2 cellular contexts compared by ENCODE assay signal in the genomic region with DNA sequence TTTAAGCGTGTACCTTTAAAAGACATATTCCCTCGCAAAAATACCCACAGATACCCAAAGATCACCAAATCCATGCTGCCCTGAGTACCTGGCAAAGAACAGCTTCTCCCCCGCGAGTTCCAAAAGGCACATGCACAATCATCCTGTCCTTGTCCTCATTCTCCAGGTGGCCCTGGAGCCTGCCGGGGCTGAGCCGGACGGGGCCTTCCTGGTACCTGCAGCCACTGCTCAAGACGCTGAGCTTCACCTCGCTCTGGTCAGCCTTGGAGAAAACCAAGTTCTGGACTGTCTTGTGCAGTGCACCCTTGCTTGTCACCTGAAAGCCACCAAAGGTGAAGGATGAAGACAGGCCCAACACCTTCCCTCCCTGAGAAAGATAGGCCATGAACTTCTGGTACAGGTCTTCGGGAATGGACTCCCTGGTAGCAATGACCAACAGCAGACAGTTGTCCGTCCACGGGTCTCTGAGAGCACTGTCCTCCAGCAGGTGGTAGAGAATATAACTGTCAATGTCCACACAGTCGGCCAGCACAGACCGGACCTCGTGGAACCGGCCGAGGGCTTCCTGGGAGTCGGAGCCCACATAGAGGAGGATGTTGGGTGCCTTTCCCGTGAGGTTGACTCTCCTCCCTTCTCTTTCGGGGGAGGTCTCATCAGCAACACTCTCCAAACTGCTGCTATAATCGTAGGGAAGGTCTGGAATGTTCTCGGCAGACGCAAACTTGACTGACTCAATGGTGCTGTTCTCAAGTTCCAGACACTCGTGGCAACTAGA.
TF ChIP-seq lines count a peak whose summit lies in the region.

No MANE protein-coding gene starts in this region.

TF ChIP-seq in HCT116, 20 proteins besides CTCF, POLR2A, EP300 and RAD21:
- TF ChIP-seq SP1 (IDR thresholded peaks at IDR 0.05; ENCODE audit: low read depth) (no peak), POLR2AphosphoS5 (IDR thresholded peaks at IDR 0.05; ENCODE audit: low read depth, low read length) (no peak), CBX3 (IDR thresholded peaks at IDR 0.05; ENCODE audit: low read depth) (no peak), EZH2 (IDR thresholded peaks at IDR 0.05) (no peak), YY1 (IDR thresholded peaks at IDR 0.05; ENCODE audit: extremely low read depth, insufficient replicate concordance, low read depth, low read length) (no peak), EZH2phosphoT487 (IDR thresholded peaks at IDR 0.05; ENCODE audit: borderline replicate concordance) (no peak), ELF1 (IDR thresholded peaks at IDR 0.05; ENCODE audit: borderline replicate concordance, low read depth) (no peak), ZNF274 (IDR thresholded peaks at IDR 0.05; ENCODE audit: low read depth, low read length) (no peak), CEBPB (IDR thresholded peaks at IDR 0.05; ENCODE audit: low read depth) (no peak), ZFX (IDR thresholded peaks at IDR 0.05) (no peak)
- TF ChIP-seq, protein P1, sequence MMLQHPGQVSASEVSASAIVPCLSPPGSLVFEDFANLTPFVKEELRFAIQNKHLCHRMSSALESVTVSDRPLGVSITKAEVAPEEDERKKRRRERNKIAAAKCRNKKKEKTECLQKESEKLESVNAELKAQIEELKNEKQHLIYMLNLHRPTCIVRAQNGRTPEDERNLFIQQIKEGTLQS (IDR thresholded peaks at IDR 0.05) = no peak
- TF ChIP-seq, protein P2, sequence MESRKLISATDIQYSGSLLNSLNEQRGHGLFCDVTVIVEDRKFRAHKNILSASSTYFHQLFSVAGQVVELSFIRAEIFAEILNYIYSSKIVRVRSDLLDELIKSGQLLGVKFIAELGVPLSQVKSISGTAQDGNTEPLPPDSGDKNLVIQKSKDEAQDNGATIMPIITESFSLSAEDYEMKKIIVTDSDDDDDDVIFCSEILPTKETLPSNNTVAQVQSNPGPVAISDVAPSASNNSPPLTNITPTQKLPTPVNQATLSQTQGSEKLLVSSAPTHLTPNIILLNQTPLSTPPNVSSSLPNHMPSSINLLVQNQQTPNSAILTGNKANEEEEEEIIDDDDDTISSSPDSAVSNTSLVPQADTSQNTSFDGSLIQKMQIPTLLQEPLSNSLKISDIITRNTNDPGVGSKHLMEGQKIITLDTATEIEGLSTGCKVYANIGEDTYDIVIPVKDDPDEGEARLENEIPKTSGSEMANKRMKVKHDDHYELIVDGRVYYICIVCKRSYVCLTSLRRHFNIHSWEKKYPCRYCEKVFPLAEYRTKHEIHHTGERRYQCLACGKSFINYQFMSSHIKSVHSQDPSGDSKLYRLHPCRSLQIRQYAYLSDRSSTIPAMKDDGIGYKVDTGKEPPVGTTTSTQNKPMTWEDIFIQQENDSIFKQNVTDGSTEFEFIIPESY (IDR thresholded peaks at IDR 0.05; ENCODE audit: extremely low read depth, insufficient replicate concordance, low read length) = no peak

TF ChIP-seq in WTC11, 78 proteins besides CTCF, POLR2A, EP300 and RAD21:
- TF ChIP-seq, protein P3, sequence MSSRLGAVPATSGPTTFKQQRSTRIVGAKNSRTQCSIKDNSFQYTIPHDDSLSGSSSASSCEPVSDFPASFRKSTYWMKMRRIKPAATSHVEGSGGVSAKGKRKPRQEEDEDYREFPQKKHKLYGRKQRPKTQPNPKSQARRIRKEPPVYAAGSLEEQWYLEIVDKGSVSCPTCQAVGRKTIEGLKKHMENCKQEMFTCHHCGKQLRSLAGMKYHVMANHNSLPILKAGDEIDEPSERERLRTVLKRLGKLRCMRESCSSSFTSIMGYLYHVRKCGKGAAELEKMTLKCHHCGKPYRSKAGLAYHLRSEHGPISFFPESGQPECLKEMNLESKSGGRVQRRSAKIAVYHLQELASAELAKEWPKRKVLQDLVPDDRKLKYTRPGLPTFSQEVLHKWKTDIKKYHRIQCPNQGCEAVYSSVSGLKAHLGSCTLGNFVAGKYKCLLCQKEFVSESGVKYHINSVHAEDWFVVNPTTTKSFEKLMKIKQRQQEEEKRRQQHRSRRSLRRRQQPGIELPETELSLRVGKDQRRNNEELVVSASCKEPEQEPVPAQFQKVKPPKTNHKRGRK (CRISPR knock-in tag; IDR thresholded peaks at IDR 0.05; ENCODE audit: borderline replicate concordance) = no peak
- TF ChIP-seq PRRX2 (CRISPR knock-in tag; IDR thresholded peaks at IDR 0.05) (no peak), ZNF396 (CRISPR knock-in tag; IDR thresholded peaks at IDR 0.05; ENCODE audit: borderline replicate concordance) (no peak), MYBL2 (CRISPR knock-in tag; IDR thresholded peaks at IDR 0.05) (no peak), TCF7 (CRISPR knock-in tag; IDR thresholded peaks at IDR 0.05; ENCODE audit: low read depth) (no peak), CREM (CRISPR knock-in tag; IDR thresholded peaks at IDR 0.05) (no peak), ZNF138 (CRISPR knock-in tag; conservative IDR thresholded peaks at IDR 0.05) (no peak), ZNF423 (CRISPR knock-in tag; IDR thresholded peaks at IDR 0.05) (no peak), TEAD4 (CRISPR knock-in tag; IDR thresholded peaks at IDR 0.05) (no peak), CREB1 (CRISPR knock-in tag; IDR thresholded peaks at IDR 0.05) (no peak)
- TF ChIP-seq, protein P4, sequence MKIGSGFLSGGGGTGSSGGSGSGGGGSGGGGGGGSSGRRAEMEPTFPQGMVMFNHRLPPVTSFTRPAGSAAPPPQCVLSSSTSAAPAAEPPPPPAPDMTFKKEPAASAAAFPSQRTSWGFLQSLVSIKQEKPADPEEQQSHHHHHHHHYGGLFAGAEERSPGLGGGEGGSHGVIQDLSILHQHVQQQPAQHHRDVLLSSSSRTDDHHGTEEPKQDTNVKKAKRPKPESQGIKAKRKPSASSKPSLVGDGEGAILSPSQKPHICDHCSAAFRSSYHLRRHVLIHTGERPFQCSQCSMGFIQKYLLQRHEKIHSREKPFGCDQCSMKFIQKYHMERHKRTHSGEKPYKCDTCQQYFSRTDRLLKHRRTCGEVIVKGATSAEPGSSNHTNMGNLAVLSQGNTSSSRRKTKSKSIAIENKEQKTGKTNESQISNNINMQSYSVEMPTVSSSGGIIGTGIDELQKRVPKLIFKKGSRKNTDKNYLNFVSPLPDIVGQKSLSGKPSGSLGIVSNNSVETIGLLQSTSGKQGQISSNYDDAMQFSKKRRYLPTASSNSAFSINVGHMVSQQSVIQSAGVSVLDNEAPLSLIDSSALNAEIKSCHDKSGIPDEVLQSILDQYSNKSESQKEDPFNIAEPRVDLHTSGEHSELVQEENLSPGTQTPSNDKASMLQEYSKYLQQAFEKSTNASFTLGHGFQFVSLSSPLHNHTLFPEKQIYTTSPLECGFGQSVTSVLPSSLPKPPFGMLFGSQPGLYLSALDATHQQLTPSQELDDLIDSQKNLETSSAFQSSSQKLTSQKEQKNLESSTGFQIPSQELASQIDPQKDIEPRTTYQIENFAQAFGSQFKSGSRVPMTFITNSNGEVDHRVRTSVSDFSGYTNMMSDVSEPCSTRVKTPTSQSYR (CRISPR knock-in tag; IDR thresholded peaks at IDR 0.05) = no peak
- TF ChIP-seq, protein P5, sequence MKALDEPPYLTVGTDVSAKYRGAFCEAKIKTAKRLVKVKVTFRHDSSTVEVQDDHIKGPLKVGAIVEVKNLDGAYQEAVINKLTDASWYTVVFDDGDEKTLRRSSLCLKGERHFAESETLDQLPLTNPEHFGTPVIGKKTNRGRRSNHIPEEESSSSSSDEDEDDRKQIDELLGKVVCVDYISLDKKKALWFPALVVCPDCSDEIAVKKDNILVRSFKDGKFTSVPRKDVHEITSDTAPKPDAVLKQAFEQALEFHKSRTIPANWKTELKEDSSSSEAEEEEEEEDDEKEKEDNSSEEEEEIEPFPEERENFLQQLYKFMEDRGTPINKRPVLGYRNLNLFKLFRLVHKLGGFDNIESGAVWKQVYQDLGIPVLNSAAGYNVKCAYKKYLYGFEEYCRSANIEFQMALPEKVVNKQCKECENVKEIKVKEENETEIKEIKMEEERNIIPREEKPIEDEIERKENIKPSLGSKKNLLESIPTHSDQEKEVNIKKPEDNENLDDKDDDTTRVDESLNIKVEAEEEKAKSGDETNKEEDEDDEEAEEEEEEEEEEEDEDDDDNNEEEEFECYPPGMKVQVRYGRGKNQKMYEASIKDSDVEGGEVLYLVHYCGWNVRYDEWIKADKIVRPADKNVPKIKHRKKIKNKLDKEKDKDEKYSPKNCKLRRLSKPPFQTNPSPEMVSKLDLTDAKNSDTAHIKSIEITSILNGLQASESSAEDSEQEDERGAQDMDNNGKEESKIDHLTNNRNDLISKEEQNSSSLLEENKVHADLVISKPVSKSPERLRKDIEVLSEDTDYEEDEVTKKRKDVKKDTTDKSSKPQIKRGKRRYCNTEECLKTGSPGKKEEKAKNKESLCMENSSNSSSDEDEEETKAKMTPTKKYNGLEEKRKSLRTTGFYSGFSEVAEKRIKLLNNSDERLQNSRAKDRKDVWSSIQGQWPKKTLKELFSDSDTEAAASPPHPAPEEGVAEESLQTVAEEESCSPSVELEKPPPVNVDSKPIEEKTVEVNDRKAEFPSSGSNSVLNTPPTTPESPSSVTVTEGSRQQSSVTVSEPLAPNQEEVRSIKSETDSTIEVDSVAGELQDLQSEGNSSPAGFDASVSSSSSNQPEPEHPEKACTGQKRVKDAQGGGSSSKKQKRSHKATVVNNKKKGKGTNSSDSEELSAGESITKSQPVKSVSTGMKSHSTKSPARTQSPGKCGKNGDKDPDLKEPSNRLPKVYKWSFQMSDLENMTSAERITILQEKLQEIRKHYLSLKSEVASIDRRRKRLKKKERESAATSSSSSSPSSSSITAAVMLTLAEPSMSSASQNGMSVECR (CRISPR knock-in tag; IDR thresholded peaks at IDR 0.05; ENCODE audit: borderline replicate concordance) = no peak
- TF ChIP-seq, protein P6, sequence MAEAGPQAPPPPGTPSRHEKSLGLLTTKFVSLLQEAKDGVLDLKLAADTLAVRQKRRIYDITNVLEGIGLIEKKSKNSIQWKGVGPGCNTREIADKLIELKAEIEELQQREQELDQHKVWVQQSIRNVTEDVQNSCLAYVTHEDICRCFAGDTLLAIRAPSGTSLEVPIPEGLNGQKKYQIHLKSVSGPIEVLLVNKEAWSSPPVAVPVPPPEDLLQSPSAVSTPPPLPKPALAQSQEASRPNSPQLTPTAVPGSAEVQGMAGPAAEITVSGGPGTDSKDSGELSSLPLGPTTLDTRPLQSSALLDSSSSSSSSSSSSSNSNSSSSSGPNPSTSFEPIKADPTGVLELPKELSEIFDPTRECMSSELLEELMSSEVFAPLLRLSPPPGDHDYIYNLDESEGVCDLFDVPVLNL (CRISPR knock-in tag; IDR thresholded peaks at IDR 0.05; ENCODE audit: borderline replicate concordance, low read depth) = no peak
